28 cellular contexts compared by ENCODE assay signal in genomic region chr7:45039106-45039505, GRCh38. TPM values are rescaled to one million over a fixed set of nuclear protein-coding genes. Genes with fewer than 3 reads are reported as not detected.
DNase-seq lines count a peak whose midpoint lies in the region; ATAC-seq and TF ChIP-seq lines count a peak whose summit lies in the region.
"Had no signal": no experiment of that assay in that cellular context is flagged by ENCODE, and none has a peak within 500 bp of the region (broad histone marks: within the 10 kb centered on the region; RNA-seq: fewer than 3 reads in every experiment).

No MANE protein-coding gene starts in this region.

- no peak for ATAC-seq in activated naive CD4-positive, alpha-beta T cell treated with anti-CD3 and anti-CD28 coated beads, Interleukin-2, amount 50 U/mL, for 72 hours
- ATAC-seq in foreskin keratinocyte, result no peak
- ATAC-seq: activated T-cell treated with anti-CD3 and anti-CD28 coated beads, Interleukin-2, amount 50 U/mL, for 4 hours; left lung had no signal

- H3K4me3 Mint-ChIP-seq in activated naive CD4-positive, alpha-beta T cell treated with anti-CD3 and anti-CD28 coated beads for 36 hours, result no peak overlapping the region
- H3K4me3 Mint-ChIP-seq in activated T-helper 1 cell treated with anti-CD3 and anti-CD28 coated beads, Interleukin-12 subunit alpha, Interleukin-12 subunit beta, Interleukin-2, Interleukin-4 antibody, amounts not matched to agents 30 ng/mL and 10 ng/mL and 1 ng/mL, durations not matched to agents 14 hours and 24 hours and 36 hours, result no peak overlapping the region
- H3K4me3 Mint-ChIP-seq: activated CD4-positive, alpha-beta T cell treated with anti-CD3 and anti-CD28 coated beads, Interleukin-2, amount 10 ng/mL, durations not matched to agents 7 days and 5 days; activated T-cell treated with anti-CD3 and anti-CD28 coated beads, Interleukin-2, amount 50 U/mL, for 4 hours; neural progenitor cell had no signal

- peaks cover 69% of the 10 kb centered on the region for H3K4me1 Mint-ChIP-seq in activated naive CD4-positive, alpha-beta T cell treated with anti-CD3 and anti-CD28 coated beads for 36 hours (ENCODE audit: low read depth)
- H3K4me1 Mint-ChIP-seq in activated T-helper 1 cell treated with anti-CD3 and anti-CD28 coated beads, Interleukin-12 subunit alpha, Interleukin-12 subunit beta, Interleukin-2, Interleukin-4 antibody, amounts not matched to agents 30 ng/mL and 10 ng/mL and 1 ng/mL, durations not matched to agents 14 hours and 24 hours and 36 hours (ENCODE audit: low read depth), result peaks cover 58% of the 10 kb centered on the region

- no peaks in the 10 kb centered on the region for H3K27me3 Mint-ChIP-seq in activated naive CD4-positive, alpha-beta T cell treated with anti-CD3 and anti-CD28 coated beads for 36 hours (ENCODE audit: low read depth)
- no peaks in the 10 kb centered on the region for H3K27me3 Mint-ChIP-seq in activated T-helper 1 cell treated with anti-CD3 and anti-CD28 coated beads, Interleukin-12 subunit alpha, Interleukin-12 subunit beta, Interleukin-2, Interleukin-4 antibody, amounts not matched to agents 30 ng/mL and 10 ng/mL and 1 ng/mL, durations not matched to agents 14 hours and 24 hours and 36 hours (ENCODE audit: insufficient read depth)
- H3K27me3 Mint-ChIP-seq: activated CD4-positive, alpha-beta T cell treated with anti-CD3 and anti-CD28 coated beads, Interleukin-2, amount 10 ng/mL, durations not matched to agents 7 days and 5 days had no signal

- peaks cover 38 to 43% of the 10 kb centered on the region in 2 donors for H3K36me3 Mint-ChIP-seq in activated naive CD4-positive, alpha-beta T cell treated with anti-CD3 and anti-CD28 coated beads, Interleukin-2, amount 50 U/mL, for 72 hours
- H3K36me3 Mint-ChIP-seq in activated naive CD4-positive, alpha-beta T cell treated with anti-CD3 and anti-CD28 coated beads for 36 hours (ENCODE audit: low read depth), result peaks cover 34% of the 10 kb centered on the region
- H3K36me3 Mint-ChIP-seq in activated T-helper 1 cell treated with anti-CD3 and anti-CD28 coated beads, Interleukin-12 subunit alpha, Interleukin-12 subunit beta, Interleukin-2, Interleukin-4 antibody, amounts not matched to agents 30 ng/mL and 10 ng/mL and 1 ng/mL, durations not matched to agents 14 hours and 24 hours and 36 hours (ENCODE audit: low read depth), result peaks cover 57% of the 10 kb centered on the region

- peaks cover 30% of the 10 kb centered on the region for H3K4me1 ChIP-seq in foreskin keratinocyte
- H3K4me1 ChIP-seq: sigmoid colon, SJSA1 had no signal

- CTCF ChIA-PET in activated naive CD4-positive, alpha-beta T cell treated with anti-CD3 and anti-CD28 coated beads for 36 hours (lab: Charles Lee), result interaction anchor here (0.6 to 1.1 kb wide), 2 partner anchors 66 to 129 kb away, joined by 3 to 5 read pairs; no protein-coding TSS in a partner anchor

- no peaks in the 10 kb centered on the region for H3K9me3 Mint-ChIP-seq in activated naive CD4-positive, alpha-beta T cell treated with anti-CD3 and anti-CD28 coated beads, Interleukin-2, amount 50 U/mL, for 72 hours
- H3K9me3 Mint-ChIP-seq in activated naive CD4-positive, alpha-beta T cell treated with anti-CD3 and anti-CD28 coated beads for 36 hours, result no peaks in the 10 kb centered on the region
- H3K9me3 Mint-ChIP-seq in activated T-helper 1 cell treated with anti-CD3 and anti-CD28 coated beads, Interleukin-12 subunit alpha, Interleukin-12 subunit beta, Interleukin-2, Interleukin-4 antibody, amounts not matched to agents 30 ng/mL and 10 ng/mL and 1 ng/mL, durations not matched to agents 14 hours and 24 hours and 36 hours, result no peaks in the 10 kb centered on the region
- H3K9me3 Mint-ChIP-seq: activated CD4-positive, alpha-beta T cell treated with anti-CD3 and anti-CD28 coated beads, Interleukin-2, amount 10 ng/mL, durations not matched to agents 7 days and 5 days; activated T-cell treated with anti-CD3 and anti-CD28 coated beads, Interleukin-2, amount 50 U/mL, for 4 hours; neural progenitor cell had no signal

- no peak for TF ChIP-seq CTCF in foreskin keratinocyte (conservative IDR thresholded peaks at IDR 0.05)

- no peak overlapping the region for H3K27ac ChIP-seq in foreskin keratinocyte
- H3K27ac ChIP-seq: brain microvascular endothelial cell, GM23248, HL-60, left lung, neural progenitor cell, sigmoid colon, SJSA1, suprapubic skin had no signal

- H3K27me3 ChIP-seq in foreskin keratinocyte, result no peaks in the 10 kb centered on the region
- H3K27me3 ChIP-seq: brain microvascular endothelial cell, left lung, neural progenitor cell, sigmoid colon, SJSA1, suprapubic skin had no signal

- intact Hi-C loops in activated naive CD4-positive, alpha-beta T cell treated with anti-CD3 and anti-CD28 coated beads for 36 hours (cut with micrococcal nuclease), result no loop called here
- intact Hi-C loops in activated T-helper 1 cell treated with anti-CD3 and anti-CD28 coated beads, Interleukin-12 subunit alpha, Interleukin-12 subunit beta, Interleukin-2, Interleukin-4 antibody, amounts not matched to agents 30 ng/mL and 10 ng/mL and 1 ng/mL, durations not matched to agents 14 hours and 24 hours and 36 hours (cut with micrococcal nuclease), result no loop called here

- no peak for DNase-seq in activated naive CD4-positive, alpha-beta T cell treated with anti-CD3 and anti-CD28 coated beads, Interleukin-2, amount 50 U/mL, for 72 hours (ENCODE audit: low spot score in 2 of 2)
- DNase-seq in activated naive CD4-positive, alpha-beta T cell treated with anti-CD3 and anti-CD28 coated beads for 36 hours, result no peak
- DNase-seq in activated T-helper 1 cell treated with anti-CD3 and anti-CD28 coated beads, Interleukin-12 subunit alpha, Interleukin-12 subunit beta, Interleukin-2, Interleukin-4 antibody, amounts not matched to agents 30 ng/mL and 10 ng/mL and 1 ng/mL, durations not matched to agents 14 hours and 24 hours and 36 hours (ENCODE audit: low spot score), result no peak
- peak; percentile 54 to 72 for DNase-seq in foreskin keratinocyte
- no peak for DNase-seq in medulla oblongata (ENCODE audit: extremely low spot score)
- no peak for DNase-seq in NCI-H2107 treated with DMSO at 0.1 percent for 48 hours (lab: John Stamatoyannopoulos, UW; ENCODE audit: unreplicated experiment)
- DNase-seq in DMS53 (lab: John Stamatoyannopoulos, UW), result no peak
- no peak for DNase-seq in NCI-H526 (lab: John Stamatoyannopoulos, UW)
- DNase-seq: activated CD4-positive, alpha-beta T cell treated with anti-CD3 and anti-CD28 coated beads, Interleukin-2, amount 10 ng/mL, durations not matched to agents 7 days and 5 days; activated T-cell treated with anti-CD3 and anti-CD28 coated beads, Interleukin-2, amount 50 U/mL, for 4 hours; brain microvascular endothelial cell; C1 segment of cervical spinal cord; dermis blood vessel endothelial cell; DMS 273 treated with DMSO at 0.1 percent for 48 hours; GM23248; left lung; midbrain; NCI-H1105 treated with DMSO at 0.1 percent for 48 hours; NCI-H2029 treated with DMSO at 0.1 percent for 48 hours; NCI-H446; sigmoid colon; stimulated activated CD4-positive, alpha-beta T cell treated with anti-CD3 and anti-CD28 coated beads, Interleukin-15, amount 100 ng/mL, for 24 hours had no signal

- peak overlapping the region; percentile 59 to 88 for H3K27ac Mint-ChIP-seq in activated naive CD4-positive, alpha-beta T cell treated with anti-CD3 and anti-CD28 coated beads, Interleukin-2, amount 50 U/mL, for 72 hours
- no peak overlapping the region for H3K27ac Mint-ChIP-seq in activated naive CD4-positive, alpha-beta T cell treated with anti-CD3 and anti-CD28 coated beads for 36 hours
- peak overlapping the region; percentile 47 for H3K27ac Mint-ChIP-seq in activated T-helper 1 cell treated with anti-CD3 and anti-CD28 coated beads, Interleukin-12 subunit alpha, Interleukin-12 subunit beta, Interleukin-2, Interleukin-4 antibody, amounts not matched to agents 30 ng/mL and 10 ng/mL and 1 ng/mL, durations not matched to agents 14 hours and 24 hours and 36 hours
- H3K27ac Mint-ChIP-seq: activated CD4-positive, alpha-beta T cell treated with anti-CD3 and anti-CD28 coated beads, Interleukin-2, amount 10 ng/mL, durations not matched to agents 7 days and 5 days; neural progenitor cell had no signal

RNA-seq across cellular contexts. Expression of gene CCM2, which starts 39.1 kb away (rescaled TPM):
- 100 to 1,000 TPM in 1 of 2 donors, 10 to 100 TPM in 1; 79.2 to 130 TPM for total RNA-seq in activated naive CD4-positive, alpha-beta T cell treated with anti-CD3 and anti-CD28 coated beads, Interleukin-2, amount 50 U/mL, for 72 hours
- total RNA-seq in activated naive CD4-positive, alpha-beta T cell treated with anti-CD3 and anti-CD28 coated beads for 36 hours, result 10 to 100 TPM; 87.9 to 88.3 TPM
- 59.2 and 65.5 TPM in 2 replicates for total RNA-seq in activated T-helper 1 cell treated with anti-CD3 and anti-CD28 coated beads, Interleukin-12 subunit alpha, Interleukin-12 subunit beta, Interleukin-2, Interleukin-4 antibody, amounts not matched to agents 30 ng/mL and 10 ng/mL and 1 ng/mL, durations not matched to agents 14 hours and 24 hours and 36 hours
- total RNA-seq in foreskin keratinocyte, result 65.4 and 68.9 TPM in 2 replicates
- 84.0 and 86.5 TPM in 2 replicates for polyA plus RNA-seq in foreskin keratinocyte

RNA-seq across cellular contexts. Expression of gene NACAD, which starts 49.7 kb away (rescaled TPM):
- total RNA-seq in activated naive CD4-positive, alpha-beta T cell treated with anti-CD3 and anti-CD28 coated beads, Interleukin-2, amount 50 U/mL, for 72 hours, result under 1 TPM; 0.09 to 0.19 TPM
- under 1 TPM; 0.05 TPM for total RNA-seq in activated naive CD4-positive, alpha-beta T cell treated with anti-CD3 and anti-CD28 coated beads for 36 hours
- total RNA-seq in activated T-helper 1 cell treated with anti-CD3 and anti-CD28 coated beads, Interleukin-12 subunit alpha, Interleukin-12 subunit beta, Interleukin-2, Interleukin-4 antibody, amounts not matched to agents 30 ng/mL and 10 ng/mL and 1 ng/mL, durations not matched to agents 14 hours and 24 hours and 36 hours, result 0.05 TPM in 1 of 2 replicates, not detected in the other
- 4.4 and 5.3 TPM in 2 replicates for total RNA-seq in foreskin keratinocyte
- polyA plus RNA-seq in foreskin keratinocyte, result 3.4 and 3.8 TPM in 2 replicates
- total RNA-seq: activated CD4-positive, alpha-beta T cell treated with anti-CD3 and anti-CD28 coated beads, Interleukin-2, amount 10 ng/mL, durations not matched to agents 7 days and 5 days; G401; T-helper 1 cell treated with Interleukin-12 subunit alpha and Interleukin-12 subunit beta and Interleukin-4 antibody, amounts not matched to agents 30 ng/mL and 1 ng/mL, for 36 hours had no signal

Comparison
In these comparisons a context has a peak if more than half of its experiments do, and no peak if none do; other contexts are left out.
1. DNase-seq: peak in foreskin keratinocyte (2 of 2); none in activated naive CD4-positive, alpha-beta T cell treated with anti-CD3 and anti-CD28 coated beads, Interleukin-2, amount 50 U/mL, for 72 hours (0 of 2), activated naive CD4-positive, alpha-beta T cell treated with anti-CD3 and anti-CD28 coated beads for 36 hours (single experiment), activated T-helper 1 cell treated with anti-CD3 and anti-CD28 coated beads, Interleukin-12 subunit alpha, Interleukin-12 subunit beta, Interleukin-2, Interleukin-4 antibody, amounts not matched to agents 30 ng/mL and 10 ng/mL and 1 ng/mL, durations not matched to agents 14 hours and 24 hours and 36 hours (single experiment), medulla oblongata (single experiment), NCI-H2107 treated with DMSO at 0.1 percent for 48 hours (single experiment), DMS53 (single experiment) and NCI-H526 (0 of 2).